Comparison of ENCODE assay signal across 11 cellular contexts in the genomic region with DNA sequence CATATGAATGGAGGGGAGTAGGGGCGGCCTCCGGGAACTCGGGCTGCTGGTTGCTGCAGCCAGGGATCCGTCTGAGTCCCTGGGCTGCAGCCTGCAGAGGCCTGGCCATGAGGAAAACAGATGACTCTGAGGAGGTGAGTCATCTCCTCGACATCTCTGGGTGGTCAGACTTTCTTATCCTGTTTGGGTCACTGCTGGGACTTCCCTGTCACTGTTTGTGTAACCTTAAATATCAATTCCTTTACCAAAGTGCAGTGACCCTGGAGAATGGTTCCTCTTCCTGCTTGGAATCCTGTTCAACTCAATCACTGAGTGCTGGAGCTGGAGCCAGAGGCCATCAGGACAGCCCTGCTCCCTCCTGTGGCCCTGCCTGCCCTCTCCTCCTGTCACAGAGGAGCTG. TPM values are rescaled to one million over a fixed set of nuclear protein-coding genes. Genes with fewer than 3 reads are reported as not detected.
A peak's percentile ranks its signal among the peaks of the same experiment; 100 is the strongest.
DNase-seq lines count a peak whose midpoint lies in the region; ATAC-seq, FAIRE-seq and TF ChIP-seq lines count a peak whose summit lies in the region.
"Not testable (repeated sequence)": the region's sequence is repeated elsewhere in the genome, so short reads cannot be mapped to it uniquely, and the experiment has no call there.
"Had no signal": no experiment of that assay in that cellular context is flagged by ENCODE, and none has a peak within 500 bp of the region (broad histone marks: within the 10 kb centered on the region; RNA-seq: fewer than 3 reads in every experiment).

No MANE protein-coding gene starts in this region.

- H3K79me2 ChIP-seq in smooth muscle cell (ENCODE audit: low read depth) = not testable (repeated sequence)

- H3K9me3 ChIP-seq in esophagus muscularis mucosa; mesenchymal stem cell (ENCODE audit: control insufficient read depth, low read length); smooth muscle cell (replicated peaks; ENCODE audit: low read depth): not testable (repeated sequence)

- H3K4me3 ChIP-seq in esophagus muscularis mucosa; mesenchymal stem cell (ENCODE audit: insufficient read depth in 1 of 2, low read depth in 1 of 2, low read length in 2 of 2); smooth muscle cell: not testable (repeated sequence)

- H3K4ac ChIP-seq in mesenchymal stem cell (ENCODE audit: low read depth in 1 of 2, low read length in 2 of 2) = peak overlapping the region in 1 of 2 experiments; percentile 88

- peak overlapping the region; percentile 59 for H4K91ac ChIP-seq in mesenchymal stem cell (ENCODE audit: low read length)

- peak overlapping the region; percentile 91 for H2BK120ac ChIP-seq in mesenchymal stem cell (ENCODE audit: low read depth, low read length)

- not testable (repeated sequence) for H3K14ac ChIP-seq in mesenchymal stem cell (ENCODE audit: low read length in 2 of 2)

- H2AK5ac ChIP-seq in mesenchymal stem cell (ENCODE audit: low read length, severe bottlenecking) = not testable (repeated sequence)

- not testable (repeated sequence) for H3K27ac ChIP-seq in esophagus muscularis mucosa (replicated peaks in 1 of 4)
- H3K27ac ChIP-seq in mesenchymal stem cell (ENCODE audit: low read length, poor library complexity, severe bottlenecking) (peak overlapping the region; percentile 29), smooth muscle cell (ENCODE audit: low read depth) (peak overlapping the region; percentile 86)

- peak; percentile 73 to 95 for ATAC-seq in left cardiac atrium

- H3K4me1 ChIP-seq in esophagus muscularis mucosa; smooth muscle cell (ENCODE audit: low read depth): not testable (repeated sequence)
- peaks cover 13% of the 10 kb centered on the region for H3K4me1 ChIP-seq in mesenchymal stem cell (ENCODE audit: control insufficient read depth, insufficient read depth, low read depth, low read length)

- WGBS in esophagus muscularis mucosa = 56% methylated on average over 2 of the region's 5 CpGs
- WGBS in mesenchymal stem cell = 11% methylated on average over 5 of the region's 5 CpGs
- WGBS in smooth muscle cell (ENCODE audit: low lambda C conversion rate) = 11% methylated on average over 5 of the region's 5 CpGs

- H3K4me2 ChIP-seq in mesenchymal stem cell (ENCODE audit: low read length, poor library complexity, severe bottlenecking) = not testable (repeated sequence)
- peak overlapping the region; percentile 75 for H3K4me2 ChIP-seq in smooth muscle cell

- peak; percentile 75 for FAIRE-seq in RCC 7860 (lab: Jason Lieb, UNC)

- TF ChIP-seq POLR2A in esophagus muscularis mucosa (IDR thresholded peaks at IDR 0.05; ENCODE audit: low read depth) = not testable (repeated sequence)

- peak overlapping the region; percentile 8 to 63 for H2BK12ac ChIP-seq in mesenchymal stem cell (ENCODE audit: low read length in 2 of 2)

- peak overlapping the region; percentile 90 for H4K8ac ChIP-seq in mesenchymal stem cell (ENCODE audit: low read length)

- H3K36me3 ChIP-seq in esophagus muscularis mucosa; mesenchymal stem cell (ENCODE audit: control insufficient read depth in 1 of 2, insufficient read depth in 2 of 2, low read depth in 1 of 2, low read length in 2 of 2); smooth muscle cell (ENCODE audit: low read depth): not testable (repeated sequence)

- not testable (repeated sequence) for TF ChIP-seq CTCF in esophagus muscularis mucosa (IDR thresholded peaks at IDR 0.05); smooth muscle cell (IDR thresholded peaks at IDR 0.05; ENCODE audit: borderline replicate concordance, insufficient read depth, poor library complexity, severe bottlenecking)

- TF ChIP-seq EP300 in esophagus muscularis mucosa (IDR thresholded peaks at IDR 0.05) = not testable (repeated sequence)

- H2BK5ac ChIP-seq in mesenchymal stem cell (ENCODE audit: low read depth, low read length, poor library complexity, severe bottlenecking) = not testable (repeated sequence)

- peak; percentile 76 for DNase-seq in AG20443 (ENCODE audit: low spot score)
- peak; percentile 23 for DNase-seq in HK-2 (ENCODE audit: unreplicated experiment)
- DNase-seq in RCC 7860 (ENCODE audit: low spot score) = peak; percentile 60
- peak; percentile 22 for DNase-seq in astrocyte of the hippocampus (ENCODE audit: low read depth, low spot score)
- DNase-seq in esophagus muscularis mucosa (ENCODE audit: extremely low spot score) = peak; percentile 50
- peak; percentile 49 for DNase-seq in left cardiac atrium
- peak; percentile 86 for DNase-seq in mesenchymal stem cell
- peak; percentile 15 for DNase-seq in smooth muscle cell (lab: John Stamatoyannopoulos, UW; ENCODE audit: unreplicated experiment)

- H2BK15ac ChIP-seq in mesenchymal stem cell (ENCODE audit: low read depth, poor library complexity, severe bottlenecking) = not testable (repeated sequence)

- intact Hi-C loops in esophagus muscularis mucosa (cut with DNase I); left cardiac atrium (cut with DNase I): not testable (repeated sequence)

- H4K20me1 ChIP-seq in smooth muscle cell (ENCODE audit: low read depth) = not testable (repeated sequence)

- H3K79me1 ChIP-seq in mesenchymal stem cell (replicated peaks; ENCODE audit: low read length, poor library complexity, severe bottlenecking) = not testable (repeated sequence)

- not testable (repeated sequence) for H3K9ac ChIP-seq in mesenchymal stem cell (ENCODE audit: low read length)
- peak overlapping the region; percentile 52 for H3K9ac ChIP-seq in smooth muscle cell (ENCODE audit: low read depth)

- not testable (repeated sequence) for H3K23ac ChIP-seq in mesenchymal stem cell (ENCODE audit: low read length in 2 of 2)

- H3F3A ChIP-seq in smooth muscle cell (ENCODE audit: low read depth) = not testable (repeated sequence)

- peak overlapping the region; percentile 31 to 81 for H3K18ac ChIP-seq in mesenchymal stem cell (ENCODE audit: low read depth in 1 of 2, low read length in 2 of 2)

- H2AFZ ChIP-seq in mesenchymal stem cell (ENCODE audit: low read depth, low read length); smooth muscle cell (ENCODE audit: low read depth): not testable (repeated sequence)

- not testable (repeated sequence) for H3K27me3 ChIP-seq in esophagus muscularis mucosa; mesenchymal stem cell (ENCODE audit: control insufficient read depth in 1 of 2, insufficient read depth in 1 of 2, low read length in 2 of 2); smooth muscle cell (ENCODE audit: low read depth)

RNA-seq across cellular contexts. Expression of a gene that starts 4.4 kb away (rescaled TPM):
- not detected for total RNA-seq in esophagus muscularis mucosa
- not detected for total RNA-seq in left cardiac atrium
- polyA plus RNA-seq in mesenchymal stem cell (2013, experiment 1 of 2) = not detected
- polyA plus RNA-seq in mesenchymal stem cell (2013, experiment 2 of 2) = 0.18 TPM
- not detected in 2 replicates for total RNA-seq in smooth muscle cell
- polyA plus RNA-seq in smooth muscle cell = not detected in 2 replicates
- total RNA-seq: activated CD8-positive, alpha-beta T cell treated with anti-CD3 and anti-CD28 coated beads, Interleukin-2, amount 10 ng/mL, durations not matched to agents 7 days and 5 days; cardiac muscle cell; T-helper 1 cell treated with Interleukin-12 subunit alpha and Interleukin-12 subunit beta and Interleukin-4 antibody, amounts not matched to agents 30 ng/mL and 1 ng/mL, for 36 hours had no signal
- polyA plus RNA-seq: cardiac muscle cell had no signal

RNA-seq across cellular contexts. Expression of a gene that starts 55.5 kb away (rescaled TPM):
- 1,000 to 10,000 TPM; 1,253 to 2,184 (median 1,709) TPM for total RNA-seq in esophagus muscularis mucosa
- 1,000 to 10,000 TPM in 1 of 2 donors, 100 to 1,000 TPM in 1; 940 to 1,205 TPM for total RNA-seq in left cardiac atrium
- 817 TPM for polyA plus RNA-seq in mesenchymal stem cell (2013, experiment 1 of 2)
- 846 TPM for polyA plus RNA-seq in mesenchymal stem cell (2013, experiment 2 of 2)
- 146 and 170 TPM in 2 replicates for total RNA-seq in smooth muscle cell
- polyA plus RNA-seq in smooth muscle cell = 338 and 410 TPM in 2 replicates

RNA-seq across cellular contexts. Expression of a gene that starts 57.5 kb away (rescaled TPM):
- total RNA-seq in esophagus muscularis mucosa (not detected), left cardiac atrium (not detected), smooth muscle cell (1.3 and 9.3 TPM in 2 replicates)
- 0.29 TPM for polyA plus RNA-seq in mesenchymal stem cell (2013, experiment 1 of 2)
- polyA plus RNA-seq in mesenchymal stem cell (2013, experiment 2 of 2) = 0.34 TPM
- polyA plus RNA-seq in smooth muscle cell = 1.9 and 27.7 TPM in 2 replicates
- total RNA-seq: activated CD8-positive, alpha-beta T cell treated with anti-CD3 and anti-CD28 coated beads, Interleukin-2, amount 10 ng/mL, durations not matched to agents 7 days and 5 days; T-helper 1 cell treated with Interleukin-12 subunit alpha and Interleukin-12 subunit beta and Interleukin-4 antibody, amounts not matched to agents 30 ng/mL and 1 ng/mL, for 36 hours had no signal
- polyA plus RNA-seq: cardiac muscle cell had no signal

Comparison
In these comparisons a context has a peak if more than half of its experiments do, and no peak if none do; other contexts are left out.
1. DNase-seq: peak in every context shown above with its lines; median percentile 86 in mesenchymal stem cell; 76 in AG20443; 60 in RCC 7860; 50 in esophagus muscularis mucosa; 49 in left cardiac atrium; 23 in HK-2; 22 in astrocyte of the hippocampus; 15 in smooth muscle cell.